2 cellular contexts compared by ENCODE assay signal in genomic region chr10:100380400-100380799, GRCh38.
TF ChIP-seq lines count a peak whose summit lies in the region.

No MANE protein-coding gene starts in this region.

TF ChIP-seq in HepG2, 621 proteins besides CTCF, POLR2A, EP300 and RAD21:
- no peak for TF ChIP-seq HNRNPUL1 (IDR thresholded peaks at IDR 0.05; ENCODE audit: low read depth, low read length)
- no peak for TF ChIP-seq ZNF800 (CRISPR knock-in tag; IDR thresholded peaks at IDR 0.05)
- TF ChIP-seq ZNF597 (CRISPR knock-in tag; IDR thresholded peaks at IDR 0.05): no peak
- no peak for TF ChIP-seq HDAC2 (CRISPR knock-in tag; IDR thresholded peaks at IDR 0.05)
- peak; percentile 77 for TF ChIP-seq ZNF121 (CRISPR knock-in tag; IDR thresholded peaks at IDR 0.05)
- no peak for TF ChIP-seq ZNF510 (CRISPR knock-in tag; IDR thresholded peaks at IDR 0.05; ENCODE audit: low read depth)
- TF ChIP-seq ISL2 (CRISPR knock-in tag; IDR thresholded peaks at IDR 0.05): no peak

TF ChIP-seq in GM12891, 5 proteins besides CTCF, POLR2A, EP300 and RAD21:
- TF ChIP-seq TAF1 (IDR thresholded peaks at IDR 0.05; ENCODE audit: low read depth, low read length) (no peak), SPI1 (IDR thresholded peaks at IDR 0.05; ENCODE audit: low read depth, low read length) (no peak), POU2F2 (IDR thresholded peaks at IDR 0.05; ENCODE audit: low read depth, low read length) (no peak), PAX5 (IDR thresholded peaks at IDR 0.05; ENCODE audit: insufficient read depth, low read length, severe bottlenecking) (no peak), POLR2AphosphoS5 (IDR thresholded peaks at IDR 0.05; ENCODE audit: low read depth, low read length) (no peak)
